In genomic region chr12:79454338-79454777, GRCh38 we compare ENCODE assay signal across 12 cellular contexts.
DNase-seq lines count a peak whose midpoint lies in the region; ATAC-seq, FAIRE-seq and TF ChIP-seq lines count a peak whose summit lies in the region.
"Had no signal": no experiment of that assay in that cellular context is flagged by ENCODE, and none has a peak within 500 bp of the region (broad histone marks: within the 10 kb centered on the region; RNA-seq: fewer than 3 reads in every experiment).

No MANE protein-coding gene starts in this region.

- H4K20me1 ChIP-seq in astrocyte (ENCODE audit: insufficient read depth, low read length) (no peaks in the 10 kb centered on the region), smooth muscle cell (ENCODE audit: low read depth) (no peaks in the 10 kb centered on the region)

- POLR2A ChIA-PET in naive thymus-derived CD8-positive, alpha-beta T cell (lab: Charles Lee) = no interaction called here

- FAIRE-seq in astrocyte (lab: Jason Lieb, UNC) = peak; percentile 13

- peaks cover 2% of the 10 kb centered on the region for H3K36me3 Mint-ChIP-seq in astrocyte (ENCODE audit: low read depth, unreplicated experiment)
- H3K36me3 Mint-ChIP-seq in naive thymus-derived CD8-positive, alpha-beta T cell = no peaks in the 10 kb centered on the region

- H3K9me3 Mint-ChIP-seq in astrocyte (ENCODE audit: unreplicated experiment) = no peaks in the 10 kb centered on the region
- H3K9me3 Mint-ChIP-seq in naive thymus-derived CD8-positive, alpha-beta T cell = peaks cover 0 to 2% (median 0%) of the 10 kb centered on the region in 9 donors
- H3K9me3 Mint-ChIP-seq: activated T-cell treated with anti-CD3 and anti-CD28 coated beads, Interleukin-2, amount 50 U/mL, for 4 hours had no signal

- no peak overlapping the region for H3K4me3 ChIP-seq in HFF-Myc (replicated peaks; ENCODE audit: low read depth, low read length)
- H3K4me3 ChIP-seq in astrocyte (ENCODE audit: insufficient read depth, low read depth, low read length) = peak overlapping the region; percentile 13
- H3K4me3 ChIP-seq in smooth muscle cell = peak overlapping the region; percentile 23
- no peak overlapping the region for H3K4me3 ChIP-seq in psoas muscle
- H3K4me3 ChIP-seq: MG63, tibial nerve had no signal

- TF ChIP-seq CTCF in HFF-Myc (IDR thresholded peaks at IDR 0.05; ENCODE audit: low read depth, low read length, missing control alignments) (no peak), astrocyte (IDR thresholded peaks at IDR 0.05; ENCODE audit: insufficient read depth, low read depth, low read length) (no peak), smooth muscle cell (IDR thresholded peaks at IDR 0.05; ENCODE audit: borderline replicate concordance, insufficient read depth, poor library complexity, severe bottlenecking) (no peak), psoas muscle (IDR thresholded peaks at IDR 0.05) (no peak)

- intact Hi-C loops in psoas muscle (cut with DNase I) = no loop called here

- H3K4me1 ChIP-seq in astrocyte (ENCODE audit: insufficient read depth, low read length) (peaks cover 26% of the 10 kb centered on the region), smooth muscle cell (ENCODE audit: low read depth) (peaks cover 6% of the 10 kb centered on the region), psoas muscle (no peaks in the 10 kb centered on the region)

- ATAC-seq in psoas muscle (no peak), GM18520 (IDR thresholded peaks at IDR 0.05; ENCODE audit: unreplicated experiment) (no peak), GM21381 (IDR thresholded peaks at IDR 0.05; ENCODE audit: unreplicated experiment) (no peak)
- ATAC-seq in naive thymus-derived CD8-positive, alpha-beta T cell = no peak
- ATAC-seq: activated T-cell treated with anti-CD3 and anti-CD28 coated beads, Interleukin-2, amount 50 U/mL, for 4 hours had no signal

- H3K4me2 ChIP-seq in astrocyte (ENCODE audit: low read length) (peak overlapping the region; percentile 82), smooth muscle cell (peak overlapping the region; percentile 57)

- no peaks in the 10 kb centered on the region for H3K27me3 ChIP-seq in astrocyte (ENCODE audit: insufficient read depth, low read length)
- no peaks in the 10 kb centered on the region for H3K27me3 ChIP-seq in smooth muscle cell (ENCODE audit: low read depth)
- no peaks in the 10 kb centered on the region for H3K27me3 ChIP-seq in psoas muscle (ENCODE audit: insufficient read depth in 3 of 3, low read length in 2 of 3)
- H3K27me3 ChIP-seq: MG63, tibial nerve had no signal

- H3K36me3 ChIP-seq in astrocyte (ENCODE audit: insufficient read depth, low read length) (no peaks in the 10 kb centered on the region), smooth muscle cell (ENCODE audit: low read depth) (no peaks in the 10 kb centered on the region), psoas muscle (ENCODE audit: insufficient read depth in 1 of 2, low read depth in 1 of 2) (no peaks in the 10 kb centered on the region)
- H3K36me3 ChIP-seq: MG63, tibial nerve had no signal

- WGBS in smooth muscle cell (ENCODE audit: low lambda C conversion rate) = 46% methylated on average over 3 of the region's 3 CpGs
- WGBS in psoas muscle, 3 donors = 35 to 50% (median 36%) methylated on average over 3 of the region's 3 CpGs

- H3K9me3 ChIP-seq in astrocyte (ENCODE audit: insufficient read depth, low read depth, low read length) (no peaks in the 10 kb centered on the region), smooth muscle cell (replicated peaks; ENCODE audit: low read depth) (no peaks in the 10 kb centered on the region), psoas muscle (no peaks in the 10 kb centered on the region)
- H3K9me3 ChIP-seq: MG63, tibial nerve had no signal

- peak overlapping the region; percentile 82 for H3K27ac ChIP-seq in astrocyte (ENCODE audit: low read depth, low read length)
- peak overlapping the region; percentile 67 for H3K27ac ChIP-seq in smooth muscle cell (ENCODE audit: low read depth)
- no peak overlapping the region for H3K27ac ChIP-seq in psoas muscle

- peaks cover 32% of the 10 kb centered on the region for H3K4me1 Mint-ChIP-seq in astrocyte (ENCODE audit: low read depth, unreplicated experiment)
- no peaks in the 10 kb centered on the region for H3K4me1 Mint-ChIP-seq in naive thymus-derived CD8-positive, alpha-beta T cell

- H3F3A ChIP-seq in smooth muscle cell (ENCODE audit: low read depth) = peaks cover 14% of the 10 kb centered on the region

- H3K79me2 ChIP-seq in astrocyte (ENCODE audit: insufficient read depth, low read length) = no peaks in the 10 kb centered on the region
- H3K79me2 ChIP-seq in smooth muscle cell (ENCODE audit: low read depth) = no peaks in the 10 kb centered on the region

- no peak overlapping the region for H3K4me3 Mint-ChIP-seq in astrocyte (ENCODE audit: unreplicated experiment)
- no peak overlapping the region for H3K4me3 Mint-ChIP-seq in naive thymus-derived CD8-positive, alpha-beta T cell
- H3K4me3 Mint-ChIP-seq: activated T-cell treated with anti-CD3 and anti-CD28 coated beads, Interleukin-2, amount 50 U/mL, for 4 hours had no signal

- no peaks in the 10 kb centered on the region for H3K27me3 Mint-ChIP-seq in astrocyte (ENCODE audit: low read depth, unreplicated experiment)
- no peaks in the 10 kb centered on the region for H3K27me3 Mint-ChIP-seq in naive thymus-derived CD8-positive, alpha-beta T cell

- peak overlapping the region; percentile 71 for H3K9ac ChIP-seq in astrocyte (ENCODE audit: low read length)
- H3K9ac ChIP-seq in smooth muscle cell (ENCODE audit: low read depth) = peak overlapping the region; percentile 8

- DNase-seq in HFF-Myc (ENCODE audit: extremely low read depth, low read depth) = peak; percentile 25
- peak; percentile 81 for DNase-seq in astrocyte (ENCODE audit: low read depth)
- peak; percentile 52 for DNase-seq in inferior parietal cortex (ENCODE audit: extremely low spot score)
- DNase-seq in smooth muscle cell (lab: John Stamatoyannopoulos, UW; ENCODE audit: unreplicated experiment) = no peak
- DNase-seq in psoas muscle = no peak
- DNase-seq in naive thymus-derived CD8-positive, alpha-beta T cell = no peak
- DNase-seq: activated T-cell treated with anti-CD3 and anti-CD28 coated beads, Interleukin-2, amount 50 U/mL, for 4 hours; MG63; NCI-H526 had no signal

- H3K27ac Mint-ChIP-seq in astrocyte (ENCODE audit: unreplicated experiment) = peak overlapping the region; percentile 86
- no peak overlapping the region for H3K27ac Mint-ChIP-seq in naive thymus-derived CD8-positive, alpha-beta T cell

- H2AFZ ChIP-seq in astrocyte (ENCODE audit: low read depth, low read length) (no peak overlapping the region), smooth muscle cell (ENCODE audit: low read depth) (no peak overlapping the region)

Comparison
In these comparisons a context has a peak if more than half of its experiments do, and no peak if none do; other contexts are left out.
1. DNase-seq: peak in HFF-Myc (single experiment), astrocyte (single experiment) and inferior parietal cortex (single experiment); none in smooth muscle cell (single experiment), psoas muscle (0 of 2) and naive thymus-derived CD8-positive, alpha-beta T cell (0 of 10).
2. H3K4me3 ChIP-seq: peak in astrocyte (single experiment) and smooth muscle cell (single experiment); none in HFF-Myc (single experiment) and psoas muscle (single experiment).